8 cellular contexts compared by ENCODE assay signal in genomic region chr19:5719274-5719960, GRCh38. TPM values are rescaled to one million over a fixed set of nuclear protein-coding genes. Genes with fewer than 3 reads are reported as not detected.
DNase-seq lines count a peak whose midpoint lies in the region; ATAC-seq, FAIRE-seq and TF ChIP-seq lines count a peak whose summit lies in the region.

No MANE protein-coding gene starts in this region.

- no peaks in the 10 kb centered on the region for H3K9me3 Mint-ChIP-seq in stimulated activated naive CD8-positive, alpha-beta T cell treated with anti-CD3 and anti-CD28 coated beads, Interleukin-15, Interleukin-2, amounts not matched to agents 100 ng/mL and 50 ng/mL, for 24 hours

- H3K79me2 ChIP-seq in GM12878 (ENCODE audit: control insufficient read depth, insufficient read depth, low read length) = peaks cover 47% of the 10 kb centered on the region

- H3K27ac Mint-ChIP-seq in stimulated activated naive CD8-positive, alpha-beta T cell treated with anti-CD3 and anti-CD28 coated beads, Interleukin-15, Interleukin-2, amounts not matched to agents 100 ng/mL and 50 ng/mL, for 24 hours = peak overlapping the region; percentile 99

- intact Hi-C loops in Right ventricle myocardium inferior (cut with DNase I) (loop anchor here (2.0 kb wide), 1 partner anchor 29 kb away; the partner anchor contains the start of gene RPL36), cardiac septum (cut with DNase I) (no loop called here), GM12878 (cut with micrococcal nuclease; ENCODE audit: unreplicated experiment) (no loop called here), left colon (cut with DNase I, micrococcal nuclease) (no loop called here)

- 0 out of 2 replicates have a peak, but pooled peaks cover 3% of the 10 kb centered on the region for H4K20me1 ChIP-seq in GM12878 (ENCODE audit: control insufficient read depth, insufficient read depth)

- peaks cover 4% of the 10 kb centered on the region for H3K4me1 ChIP-seq in GM12878 (ENCODE audit: control insufficient read depth, insufficient read depth, low read length)

- RAD21 ChIA-PET in GM12878 (lab: Charles Lee; ENCODE audit: unreplicated experiment) = interaction anchor here (1.7 to 1.8 kb wide), 3 partner anchors 30 to 139 kb away, joined by 3 to 7 read pairs (median 6); partner anchors contain the start of gene RPL36

- CTCF ChIA-PET in GM12878 (lab: Yijun Ruan, JAX) = interaction anchor here (1.3 to 6.7 kb wide), 4 partner anchors 29 to 99 kb away, joined by 3 to 74 read pairs (median 12); partner anchors contain the start of gene RPL36

- ATAC-seq in Right ventricle myocardium inferior (no peak), GM12878 (peak; percentile 4), left colon (peak; percentile 7)

- no peaks in the 10 kb centered on the region for H3K27me3 Mint-ChIP-seq in stimulated activated naive CD8-positive, alpha-beta T cell treated with anti-CD3 and anti-CD28 coated beads, Interleukin-15, Interleukin-2, amounts not matched to agents 100 ng/mL and 50 ng/mL, for 24 hours

- TF ChIP-seq EP300 in GM12878 (IDR thresholded peaks at IDR 0.05; ENCODE audit: borderline replicate concordance in 1 of 2, control insufficient read depth in 1 of 2, low read depth in 2 of 2, low read length in 2 of 2) = no peak

- BruUV-seq in GM12878 (replicated peaks; lab: Mats Ljungman, UMichigan) = TSS peak; percentile 82

- H3K4me1 Mint-ChIP-seq in stimulated activated naive CD8-positive, alpha-beta T cell treated with anti-CD3 and anti-CD28 coated beads, Interleukin-15, Interleukin-2, amounts not matched to agents 100 ng/mL and 50 ng/mL, for 24 hours (ENCODE audit: low read depth) = peaks cover 43% of the 10 kb centered on the region

- H3K4me3 ChIP-seq in MG63 (peak overlapping the region; percentile 72), GM12878 (peak overlapping the region; percentile 98)

- in situ Hi-C loops in GM12878 (cut with MboI) = no loop called here

- TF ChIP-seq RAD21 in GM12878 (IDR thresholded peaks at IDR 0.05; ENCODE audit: insufficient read depth, low read depth, low read length) = no peak

- H3K4me3 Mint-ChIP-seq in stimulated activated naive CD8-positive, alpha-beta T cell treated with anti-CD3 and anti-CD28 coated beads, Interleukin-15, Interleukin-2, amounts not matched to agents 100 ng/mL and 50 ng/mL, for 24 hours = peak overlapping the region; percentile 98

- peak; percentile 19; the same call in 1 of the 2 replicates for TF ChIP-seq POLR2A in GM12878 (IDR thresholded peaks at IDR 0.05; ENCODE audit: low read depth, low read length)

- H3K36me3 ChIP-seq in MG63 (peaks cover 12% of the 10 kb centered on the region), GM12878 (ENCODE audit: control insufficient read depth in 2 of 2, insufficient read depth in 2 of 2, low read length in 1 of 2) (peaks cover 0 to 9% of the 10 kb centered on the region in 2 experiments; a peak in 1 of 4 replicates)

- peaks cover 30% of the 10 kb centered on the region for H3K36me3 Mint-ChIP-seq in stimulated activated naive CD8-positive, alpha-beta T cell treated with anti-CD3 and anti-CD28 coated beads, Interleukin-15, Interleukin-2, amounts not matched to agents 100 ng/mL and 50 ng/mL, for 24 hours (ENCODE audit: low read depth)

- peak overlapping the region; percentile 76 for H3K4me2 ChIP-seq in GM12878 (ENCODE audit: control insufficient read depth, insufficient read depth)

- 1% methylated on average over 58 of the region's 58 CpGs for WGBS in GM12878 (ENCODE audit: insufficient coverage, insufficient replicate concordance, low lambda C conversion rate, missing lambda C conversion rate)

- H3K27ac ChIP-seq in GM12878 (ENCODE audit: control insufficient read depth, insufficient read depth) = peak overlapping the region; percentile 91

- SMC1A ChIA-PET in GM12878 (lab: Charles Lee; ENCODE audit: uncharacterized antibody, unreplicated experiment) = interaction anchor here (0.7 kb wide), 1 partner anchor 97 kb away, joined by 3 read pairs; the partner anchor contains the start of gene SAFB2

- DNase-seq in Right ventricle myocardium inferior (ENCODE audit: missing footprints) (peak; percentile 64), cardiac septum (ENCODE audit: low spot score) (no peak), MG63 (no peak), GM12878 (ENCODE audit: low read depth, low spot score) (no peak), left colon (peak in 1 of 2 donors; percentile 45), NCI-H446 treated with DMSO at 0.1 percent for 48 hours (lab: John Stamatoyannopoulos, UW) (no peak), SW 1271 (lab: John Stamatoyannopoulos, UW) (no peak)

- peak overlapping the region; percentile 29 for H2AFZ ChIP-seq in GM12878 (ENCODE audit: control insufficient read depth, low read depth, low read length)

- TF ChIP-seq CTCF in GM12878 (IDR thresholded peaks at IDR 0.05 in 2 of 3, conservative IDR thresholded peaks at IDR 0.05 in 1 of 3; ENCODE audit: control insufficient read depth in 2 of 3, extremely low read depth in 1 of 3, insufficient read depth in 1 of 3, low read depth in 3 of 3, low read length in 3 of 3) = no peak

- no peak for FAIRE-seq in GM12878 (lab: Jason Lieb, UNC)

- H3K9me3 ChIP-seq in MG63 (no peaks in the 10 kb centered on the region), GM12878 (replicated peaks; ENCODE audit: control insufficient read depth, insufficient read depth, low read length) (no peaks in the 10 kb centered on the region)

- H3K9ac ChIP-seq in GM12878 (ENCODE audit: control insufficient read depth, insufficient read depth, low read length) = peak overlapping the region; percentile 98

- POLR2A ChIA-PET in GM12878 (lab: Charles Lee) = interaction anchor here (0.6 to 1.7 kb wide), 5 partner anchors 30 to 185 kb away, joined by 3 to 14 read pairs (median 4); partner anchors contain the start of genes NDUFA11, RPL36, SAFB2 and VMAC

- no peaks in the 10 kb centered on the region for H3K27me3 ChIP-seq in MG63
- no peaks in the 10 kb centered on the region for H3K27me3 ChIP-seq in GM12878 (replicated peaks in 1 of 2; ENCODE audit: control insufficient read depth in 2 of 2, insufficient read depth in 2 of 2, low read length in 1 of 2)

RNA-seq across cellular contexts. Expression of gene LONP1, which starts 0.5 kb away (rescaled TPM):
- total RNA-seq in Right ventricle myocardium inferior = 98.1 TPM
- 70.8 TPM for total RNA-seq in cardiac septum
- total RNA-seq in MG63 (2014; rRNA removed; shearing (Covaris generic); ENCODE audit: low replicate concordance) = 45.3 and 79.2 TPM in 2 replicates
- total RNA-seq in GM12878 (2013; cell fraction: nucleolus; rRNA removed) = 160 and 169 TPM in 2 replicates
- total RNA-seq in GM12878 (2014; rRNA removed) = 85.0 and 92.7 TPM in 2 replicates
- total RNA-seq in GM12878 (2014; rRNA removed; fragmentation: Illumina TruSeq; extraction: Trizol) = 38.6 and 44.0 TPM in 2 replicates
- 136 and 137 TPM in 2 replicates for total RNA-seq in GM12878 (2021)
- polyA plus RNA-seq in GM12878 (2011; ENCODE audit: low read depth) = 26.8 TPM
- polyA plus RNA-seq in GM12878 (2011; rRNA removed) = 31.3 and 51.1 TPM in 2 replicates
- polyA plus RNA-seq in GM12878 (2011; cell fraction: cytosol; rRNA removed) = 78.2 and 118 TPM in 2 replicates
- polyA plus RNA-seq in GM12878 (2011; cell fraction: nucleus; rRNA removed) = 211 and 242 TPM in 2 replicates
- polyA plus RNA-seq in GM12878 (2012) = 97.2 and 102 TPM in 2 replicates
- 8.2 and 35.5 TPM in 2 replicates for polyA plus RNA-seq in GM12878 (2014; fragmentation: Illumina TruSeq; extraction: Trizol)
- polyA plus RNA-seq in GM12878 (2014; fragmentation: Nextera tagmentation; extraction: Ambion mirVana) = 1 to 10 TPM in 1 of 2 experiments, under 1 TPM in 1; 0.61 to 3.2 TPM
- polyA plus RNA-seq in GM12878 (2014; rRNA removed) = 67.8 and 92.2 TPM in 2 replicates
- 100 to 1,000 TPM in 1 of 2 experiments, 10 to 100 TPM in 1; 86.5 to 100 TPM for polyA plus RNA-seq in GM12878 (2016; fragmentation: Nextera tagmentation; extraction: Ambion mirVana)
- 44.0 and 83.3 TPM in 2 replicates for polyA minus RNA-seq in GM12878 (2011; rRNA and poly(A)+ RNA removed)
- 36.6 and 42.2 TPM in 2 replicates for polyA minus RNA-seq in GM12878 (2011; cell fraction: cytosol; rRNA and poly(A)+ RNA removed)
- polyA minus RNA-seq in GM12878 (2011; cell fraction: nucleus; rRNA and poly(A)+ RNA removed) = 33.6 and 49.1 TPM in 2 replicates
- total RNA-seq in left colon = 10 to 100 TPM; 48.9 to 49.1 TPM

RNA-seq across cellular contexts. Expression of gene CATSPERD, which starts 1.0 kb away (rescaled TPM):
- total RNA-seq in Right ventricle myocardium inferior = not detected
- total RNA-seq in cardiac septum = not detected
- total RNA-seq in MG63 (2014; rRNA removed; shearing (Covaris generic); ENCODE audit: low replicate concordance) = not detected in 2 replicates
- not detected in 2 replicates for total RNA-seq in GM12878 (2013; cell fraction: nucleolus; rRNA removed)
- not detected in 2 replicates for total RNA-seq in GM12878 (2014; rRNA removed)
- not detected in 2 replicates for total RNA-seq in GM12878 (2014; rRNA removed; fragmentation: Illumina TruSeq; extraction: Trizol)
- 0.10 TPM in 1 of 2 replicates, not detected in the other for total RNA-seq in GM12878 (2021)
- not detected for polyA plus RNA-seq in GM12878 (2011; ENCODE audit: low read depth)
- polyA plus RNA-seq in GM12878 (2011; rRNA removed) = 0.11 TPM in 1 of 2 replicates, not detected in the other
- 0.06 and 0.07 TPM in 2 replicates for polyA plus RNA-seq in GM12878 (2011; cell fraction: cytosol; rRNA removed)
- polyA plus RNA-seq in GM12878 (2011; cell fraction: nucleus; rRNA removed) = 0.34 TPM in 1 of 2 replicates, not detected in the other
- polyA plus RNA-seq in GM12878 (2012) = 0.06 TPM in 1 of 2 replicates, not detected in the other
- not detected in 2 replicates for polyA plus RNA-seq in GM12878 (2014; fragmentation: Illumina TruSeq; extraction: Trizol)
- polyA plus RNA-seq in GM12878 (2014; fragmentation: Nextera tagmentation; extraction: Ambion mirVana) = under 1 TPM in 1 of 2 experiments, not detected in 1; 0.02 TPM
- polyA plus RNA-seq in GM12878 (2014; rRNA removed) = 0.06 TPM in 1 of 2 replicates, not detected in the other
- under 1 TPM; 0.21 to 0.38 TPM for polyA plus RNA-seq in GM12878 (2016; fragmentation: Nextera tagmentation; extraction: Ambion mirVana)
- 0.10 TPM in 1 of 2 replicates, not detected in the other for polyA minus RNA-seq in GM12878 (2011; rRNA and poly(A)+ RNA removed)
- not detected in 2 replicates for polyA minus RNA-seq in GM12878 (2011; cell fraction: cytosol; rRNA and poly(A)+ RNA removed)
- polyA minus RNA-seq in GM12878 (2011; cell fraction: nucleus; rRNA and poly(A)+ RNA removed) = not detected in 2 replicates
- not detected for total RNA-seq in left colon

RNA-seq across cellular contexts. Expression of gene RPL36, which starts 29.3 kb away (rescaled TPM):
- total RNA-seq in Right ventricle myocardium inferior (435 TPM), cardiac septum (337 TPM), GM12878 (2014; rRNA removed) (1,704 and 2,091 TPM in 2 replicates), GM12878 (2014; rRNA removed; fragmentation: Illumina TruSeq; extraction: Trizol) (1,553 and 1,673 TPM in 2 replicates), GM12878 (2021) (1,583 and 1,661 TPM in 2 replicates), left colon (100 to 1,000 TPM; 759 to 781 TPM)
- total RNA-seq in MG63 (2014; rRNA removed; shearing (Covaris generic); ENCODE audit: low replicate concordance) = 562 and 599 TPM in 2 replicates
- 94.2 and 106 TPM in 2 replicates for total RNA-seq in GM12878 (2013; cell fraction: nucleolus; rRNA removed)
- 170 TPM for polyA plus RNA-seq in GM12878 (2011; ENCODE audit: low read depth)
- polyA plus RNA-seq in GM12878 (2011; rRNA removed) (499 and 1,144 TPM in 2 replicates), GM12878 (2014; fragmentation: Illumina TruSeq; extraction: Trizol) (67.8 and 374 TPM in 2 replicates), GM12878 (2014; fragmentation: Nextera tagmentation; extraction: Ambion mirVana) (1,000 to 10,000 TPM; 4,698 to 4,942 TPM), GM12878 (2014; rRNA removed) (2,015 and 2,575 TPM in 2 replicates), GM12878 (2016; fragmentation: Nextera tagmentation; extraction: Ambion mirVana) (1,000 to 10,000 TPM; 2,328 to 2,411 TPM)
- polyA plus RNA-seq in GM12878 (2011; cell fraction: cytosol; rRNA removed) = 723 and 1,358 TPM in 2 replicates
- 426 and 530 TPM in 2 replicates for polyA plus RNA-seq in GM12878 (2011; cell fraction: nucleus; rRNA removed)
- 3,043 and 3,382 TPM in 2 replicates for polyA plus RNA-seq in GM12878 (2012)
- polyA minus RNA-seq in GM12878 (2011; rRNA and poly(A)+ RNA removed) = 196 and 405 TPM in 2 replicates
- 476 and 536 TPM in 2 replicates for polyA minus RNA-seq in GM12878 (2011; cell fraction: cytosol; rRNA and poly(A)+ RNA removed)
- polyA minus RNA-seq in GM12878 (2011; cell fraction: nucleus; rRNA and poly(A)+ RNA removed) = 142 and 195 TPM in 2 replicates

RNA-seq across cellular contexts. Expression of gene HSD11B1L, which starts 38.6 kb away (rescaled TPM):
- total RNA-seq in Right ventricle myocardium inferior (3.9 TPM), cardiac septum (4.3 TPM), GM12878 (2014; rRNA removed) (1.2 and 1.7 TPM in 2 replicates), GM12878 (2014; rRNA removed; fragmentation: Illumina TruSeq; extraction: Trizol) (0.49 and 0.55 TPM in 2 replicates), GM12878 (2021) (1.1 and 1.5 TPM in 2 replicates), left colon (1 to 10 TPM; 3.5 to 3.8 TPM)
- 3.6 and 5.8 TPM in 2 replicates for total RNA-seq in MG63 (2014; rRNA removed; shearing (Covaris generic); ENCODE audit: low replicate concordance)
- total RNA-seq in GM12878 (2013; cell fraction: nucleolus; rRNA removed) = 0.64 and 2.5 TPM in 2 replicates
- 0.31 TPM for polyA plus RNA-seq in GM12878 (2011; ENCODE audit: low read depth)
- polyA plus RNA-seq in GM12878 (2011; rRNA removed) (0.84 TPM in 2 replicates), GM12878 (2014; fragmentation: Illumina TruSeq; extraction: Trizol) (0.29 TPM in 1 of 2 replicates, not detected in the other), GM12878 (2014; fragmentation: Nextera tagmentation; extraction: Ambion mirVana) (under 1 TPM in 1 of 2 experiments, not detected in 1; 0.35 TPM), GM12878 (2014; rRNA removed) (1.0 and 1.6 TPM in 2 replicates), GM12878 (2016; fragmentation: Nextera tagmentation; extraction: Ambion mirVana) (1 to 10 TPM; 1.1 to 1.8 TPM)
- polyA plus RNA-seq in GM12878 (2011; cell fraction: cytosol; rRNA removed) = 1.8 and 3.0 TPM in 2 replicates
- polyA plus RNA-seq in GM12878 (2011; cell fraction: nucleus; rRNA removed) = 1.4 and 2.1 TPM in 2 replicates
- 2.0 and 2.6 TPM in 2 replicates for polyA plus RNA-seq in GM12878 (2012)
- polyA minus RNA-seq in GM12878 (2011; rRNA and poly(A)+ RNA removed) = 0.29 and 0.52 TPM in 2 replicates
- not detected in 2 replicates for polyA minus RNA-seq in GM12878 (2011; cell fraction: cytosol; rRNA and poly(A)+ RNA removed)
- 0.77 TPM in 1 of 2 replicates, not detected in the other for polyA minus RNA-seq in GM12878 (2011; cell fraction: nucleus; rRNA and poly(A)+ RNA removed)

RNA-seq across cellular contexts. Expression of gene MICOS13, which starts 39.1 kb away (rescaled TPM):
- total RNA-seq in Right ventricle myocardium inferior (172 TPM), cardiac septum (143 TPM), GM12878 (2014; rRNA removed) (177 and 211 TPM in 2 replicates), GM12878 (2014; rRNA removed; fragmentation: Illumina TruSeq; extraction: Trizol) (34.9 and 41.2 TPM in 2 replicates), GM12878 (2021) (61.1 and 61.3 TPM in 2 replicates), left colon (10 to 100 TPM; 66.3 to 83.4 TPM)
- 21.8 and 75.4 TPM in 2 replicates for total RNA-seq in MG63 (2014; rRNA removed; shearing (Covaris generic); ENCODE audit: low replicate concordance)
- 9.1 and 11.0 TPM in 2 replicates for total RNA-seq in GM12878 (2013; cell fraction: nucleolus; rRNA removed)
- 8.1 TPM for polyA plus RNA-seq in GM12878 (2011; ENCODE audit: low read depth)
- polyA plus RNA-seq in GM12878 (2011; rRNA removed) (12.4 and 24.3 TPM in 2 replicates), GM12878 (2014; fragmentation: Illumina TruSeq; extraction: Trizol) (3.5 and 16.8 TPM in 2 replicates), GM12878 (2014; fragmentation: Nextera tagmentation; extraction: Ambion mirVana) (10 to 100 TPM in 1 of 2 experiments, 1 to 10 TPM in 1; 9.4 to 38.1 TPM), GM12878 (2014; rRNA removed) (119 and 171 TPM in 2 replicates), GM12878 (2016; fragmentation: Nextera tagmentation; extraction: Ambion mirVana) (100 to 1,000 TPM; 113 to 118 TPM)
- 32.8 and 53.4 TPM in 2 replicates for polyA plus RNA-seq in GM12878 (2011; cell fraction: cytosol; rRNA removed)
- 20.9 and 31.4 TPM in 2 replicates for polyA plus RNA-seq in GM12878 (2011; cell fraction: nucleus; rRNA removed)
- polyA plus RNA-seq in GM12878 (2012) = 44.0 and 63.5 TPM in 2 replicates
- 4.8 and 13.2 TPM in 2 replicates for polyA minus RNA-seq in GM12878 (2011; rRNA and poly(A)+ RNA removed)
- polyA minus RNA-seq in GM12878 (2011; cell fraction: cytosol; rRNA and poly(A)+ RNA removed) = 6.2 and 10.8 TPM in 2 replicates
- polyA minus RNA-seq in GM12878 (2011; cell fraction: nucleus; rRNA and poly(A)+ RNA removed) = 8.9 and 16.1 TPM in 2 replicates
